2 cellular contexts compared by ENCODE assay signal in genomic region chr15:79923068-79923514, GRCh38.
A peak's percentile ranks its signal among the peaks of the same experiment; 100 is the strongest.
TF ChIP-seq lines count a peak whose summit lies in the region.

No MANE protein-coding gene starts in this region.

TF ChIP-seq in GM23338, 12 proteins besides CTCF, POLR2A, EP300 and RAD21:
- TF ChIP-seq STAT1 (IDR thresholded peaks at IDR 0.05; ENCODE audit: unreplicated experiment) (no peak), ETS1 (IDR thresholded peaks at IDR 0.05) (0 out of 2 replicates have a peak, but pooled peaks have one; percentile 10), EZH2 (IDR thresholded peaks at IDR 0.05; ENCODE audit: low read depth, unreplicated experiment) (no peak), NANOG (IDR thresholded peaks at IDR 0.05; ENCODE audit: borderline replicate concordance) (no peak), EZH2phosphoT487 (IDR thresholded peaks at IDR 0.05; ENCODE audit: unreplicated experiment) (no peak)
TF ChIP-seq in GM23338: peak in this region for 1.

TF ChIP-seq in K562, 482 proteins besides CTCF, POLR2A, EP300 and RAD21 (continues in another document):
- TF ChIP-seq PHB (CRISPR knock-in tag; IDR thresholded peaks at IDR 0.05) (no peak), ZNF395 (CRISPR knock-in tag; IDR thresholded peaks at IDR 0.05) (no peak), KHSRP (IDR thresholded peaks at IDR 0.05) (no peak), ZBTB1 (CRISPR knock-in tag; IDR thresholded peaks at IDR 0.05; ENCODE audit: borderline replicate concordance, low read depth) (no peak), CUX1 (CRISPR knock-in tag; IDR thresholded peaks at IDR 0.05) (no peak), HDAC6 (IDR thresholded peaks at IDR 0.05; ENCODE audit: low read depth, low read length) (no peak), PKNOX1 (IDR thresholded peaks at IDR 0.05) (no peak; the same call in 1 of the 2 replicates), ZNF23 (CRISPR knock-in tag; IDR thresholded peaks at IDR 0.05) (no peak), ZNF280A (IDR thresholded peaks at IDR 0.05; ENCODE audit: low read depth, partially characterized antibody) (no peak), SMAD3 (CRISPR knock-in tag; conservative IDR thresholded peaks at IDR 0.05) (no peak), RAD51 (IDR thresholded peaks at IDR 0.05; ENCODE audit: borderline replicate concordance, low read depth) (no peak), ZNF124 (CRISPR knock-in tag; IDR thresholded peaks at IDR 0.05) (no peak), XRCC3 (IDR thresholded peaks at IDR 0.05) (no peak), SOX6 (IDR thresholded peaks at IDR 0.05) (no peak), NFYB (IDR thresholded peaks at IDR 0.05; ENCODE audit: extremely low read depth, insufficient read length) (no peak), ZNF143 (CRISPR knock-in tag; IDR thresholded peaks at IDR 0.05) (no peak), MCM7 (IDR thresholded peaks at IDR 0.05) (no peak), CHCHD3 (CRISPR knock-in tag; IDR thresholded peaks at IDR 0.05) (no peak), ZSCAN32 (CRISPR knock-in tag; IDR thresholded peaks at IDR 0.05) (no peak), PHF8 (IDR thresholded peaks at IDR 0.05; ENCODE audit: borderline replicate concordance, low read length) (no peak; the same call in 1 of the 2 replicates), ARHGAP35 (IDR thresholded peaks at IDR 0.05; ENCODE audit: partially characterized antibody) (no peak), NRF1 (conservative IDR thresholded peaks at IDR 0.05 in 1 of 2, IDR thresholded peaks at IDR 0.05 in 1 of 2) (no peak), ZZZ3 (IDR thresholded peaks at IDR 0.05) (no peak), MTF1 (CRISPR knock-in tag; IDR thresholded peaks at IDR 0.05; ENCODE audit: borderline replicate concordance) (no peak), TCF15 (CRISPR knock-in tag; IDR thresholded peaks at IDR 0.05) (no peak), GTF2B (IDR thresholded peaks at IDR 0.05; ENCODE audit: extremely low read depth, insufficient read length) (no peak), FOXA3 (CRISPR knock-in tag; conservative IDR thresholded peaks at IDR 0.05 in 1 of 2, IDR thresholded peaks at IDR 0.05 in 1 of 2) (no peak), ZBTB8A (IDR thresholded peaks at IDR 0.05; ENCODE audit: partially characterized antibody) (no peak), MYNN (IDR thresholded peaks at IDR 0.05) (no peak), MYNN (CRISPR knock-in tag; IDR thresholded peaks at IDR 0.05) (no peak), ZC3H8 (IDR thresholded peaks at IDR 0.05) (no peak), HNRNPL (IDR thresholded peaks at IDR 0.05; ENCODE audit: low read depth, low read length) (no peak), DNMT1 (IDR thresholded peaks at IDR 0.05) (no peak), TAF15 (IDR thresholded peaks at IDR 0.05; ENCODE audit: low read depth, low read length) (no peak), ZNF133 (CRISPR knock-in tag; IDR thresholded peaks at IDR 0.05) (no peak), POLR3A (IDR thresholded peaks at IDR 0.05; ENCODE audit: borderline replicate concordance, extremely low read depth, insufficient read depth, insufficient read length) (no peak), CEBPB (tag; IDR thresholded peaks at IDR 0.05) (no peak), E2F1 (CRISPR knock-in tag; IDR thresholded peaks at IDR 0.05) (no peak), ZNF507 (tag; conservative IDR thresholded peaks at IDR 0.05) (no peak), ZNF134 (CRISPR knock-in tag; conservative IDR thresholded peaks at IDR 0.05) (no peak), ZNF384 (IDR thresholded peaks at IDR 0.05; ENCODE audit: low read depth, low read length) (no peak), ZNF232 (CRISPR knock-in tag; IDR thresholded peaks at IDR 0.05) (no peak), ZBTB33 (CRISPR knock-in tag; IDR thresholded peaks at IDR 0.05) (no peak), RFX7 (CRISPR knock-in tag; IDR thresholded peaks at IDR 0.05) (no peak), SRSF3 (IDR thresholded peaks at IDR 0.05; ENCODE audit: insufficient read depth, low read length) (no peak), CCNT2 (IDR thresholded peaks at IDR 0.05; ENCODE audit: borderline replicate concordance, extremely low read depth, insufficient read length, low read depth, low read length) (peak; percentile 50), NCOA4 (IDR thresholded peaks at IDR 0.05; ENCODE audit: partially characterized antibody) (no peak), RBM39 (optimal IDR thresholded peaks at IDR 0.05; ENCODE audit: low read depth, low read length) (no peak), ZNF41 (CRISPR knock-in tag; conservative IDR thresholded peaks at IDR 0.05) (no peak), SRSF1 (IDR thresholded peaks at IDR 0.05; ENCODE audit: low read depth, low read length) (no peak), ZNF408 (CRISPR knock-in tag; IDR thresholded peaks at IDR 0.05; ENCODE audit: low read depth) (no peak), CBFA2T2 (conservative IDR thresholded peaks at IDR 0.05) (no peak), TSC22D4 (tag; IDR thresholded peaks at IDR 0.05) (no peak), NR0B1 (IDR thresholded peaks at IDR 0.05; ENCODE audit: partially characterized antibody) (no peak), RCOR1 (IDR thresholded peaks at IDR 0.05; ENCODE audit: borderline replicate concordance in 1 of 2, low read depth in 2 of 2, low read length in 2 of 2) (no peak), POLR2G (IDR thresholded peaks at IDR 0.05; ENCODE audit: low read depth, low read length) (peak; percentile 57)
